In the genomic region with DNA sequence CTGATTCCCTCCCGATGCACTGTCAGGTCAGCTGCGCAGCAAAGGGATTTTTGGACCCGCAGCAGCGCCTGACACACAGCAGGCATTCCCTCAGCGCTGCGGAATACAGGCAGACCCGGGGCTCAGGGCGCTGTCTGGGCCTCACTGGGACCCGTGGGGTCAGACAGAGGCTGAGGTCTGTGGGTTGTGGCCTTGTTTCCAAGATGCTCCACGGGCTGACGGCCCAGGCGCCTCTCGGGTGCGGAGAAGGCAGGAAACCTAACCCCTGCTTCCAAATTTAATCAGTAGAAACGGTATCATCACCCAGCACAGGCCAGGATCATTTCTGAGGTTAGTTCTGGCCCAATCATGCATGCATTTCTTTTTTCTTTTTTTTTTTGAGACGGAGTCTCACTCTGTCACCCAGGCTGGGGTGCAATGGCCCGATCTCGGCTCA, we compare ENCODE assay signal across 6 cellular contexts. TPM values are rescaled to one million over a fixed set of nuclear protein-coding genes. Genes with fewer than 3 reads are reported as not detected.
DNase-seq lines count a peak whose midpoint lies in the region; ATAC-seq and TF ChIP-seq lines count a peak whose summit lies in the region.

No MANE protein-coding gene starts in this region.

- H3K27me3 ChIP-seq in Peyer's patch (no peaks in the 10 kb centered on the region), fibroblast of lung (ENCODE audit: control insufficient read depth, insufficient read depth, low read length) (no peaks in the 10 kb centered on the region), stomach smooth muscle (ENCODE audit: control insufficient read depth in 1 of 2, insufficient read depth in 2 of 2, low read length in 2 of 2) (no peaks in the 10 kb centered on the region)

- H4K20me1 ChIP-seq in fibroblast of lung (ENCODE audit: control insufficient read depth, extremely low read depth, insufficient read depth, low read length): peaks cover 1% of the 10 kb centered on the region

- peak overlapping the region; percentile 87 to 98 (median 96) for H3K27ac ChIP-seq in Peyer's patch
- H3K27ac ChIP-seq in fibroblast of lung (ENCODE audit: insufficient read depth, low read length): peak overlapping the region; percentile 81
- H3K27ac ChIP-seq in stomach smooth muscle (ENCODE audit: low read length): peak overlapping the region; percentile 90

- H3K4me1 ChIP-seq in Peyer's patch (peaks cover 4 to 50% (median 28%) of the 10 kb centered on the region in 4 donors), fibroblast of lung (ENCODE audit: control insufficient read depth, extremely low read depth, insufficient read depth, low read length) (peaks cover 4% of the 10 kb centered on the region), stomach smooth muscle (ENCODE audit: control insufficient read depth, insufficient read depth, low read length) (peaks cover 46% of the 10 kb centered on the region)

- DNase-seq in Peyer's patch: no peak
- DNase-seq in fibroblast of lung (ENCODE audit: low read depth in 2 of 2): no peak
- no peak for DNase-seq in SIG-M5 treated with dmso at 0.1 percent for 504 hours (lab: John Stamatoyannopoulos, UW; ENCODE audit: unreplicated experiment)

- H3K9me3 ChIP-seq in Peyer's patch: no peaks in the 10 kb centered on the region
- H3K9me3 ChIP-seq in fibroblast of lung (ENCODE audit: control insufficient read depth, insufficient read depth, low read depth, low read length): no peaks in the 10 kb centered on the region
- H3K9me3 ChIP-seq in stomach smooth muscle (ENCODE audit: control insufficient read depth in 2 of 2, low read length in 2 of 2): no peaks in the 10 kb centered on the region

- ATAC-seq in HG03442 (IDR thresholded peaks at IDR 0.05; ENCODE audit: unreplicated experiment) (no peak), HG03565 (IDR thresholded peaks at IDR 0.05; ENCODE audit: unreplicated experiment) (no peak)

- no peak for TF ChIP-seq POLR2A in Peyer's patch (IDR thresholded peaks at IDR 0.05)

- peak overlapping the region; percentile 96 to 100 (median 98) for H3K4me3 ChIP-seq in Peyer's patch
- H3K4me3 ChIP-seq in fibroblast of lung (replicated peaks in 1 of 4; ENCODE audit: control extremely low read depth in 1 of 4, insufficient read depth in 1 of 4, low read depth in 3 of 4, low read length in 4 of 4): peak overlapping the region; percentile 51 to 63 (median 56)
- H3K4me3 ChIP-seq in stomach smooth muscle (ENCODE audit: low read length in 2 of 2): peak overlapping the region; percentile 76 to 81

- H3K79me2 ChIP-seq in fibroblast of lung (ENCODE audit: control insufficient read depth, insufficient read depth, low read length): peaks cover 42% of the 10 kb centered on the region

- no peak for TF ChIP-seq CTCF in Peyer's patch (IDR thresholded peaks at IDR 0.05)
- TF ChIP-seq CTCF in fibroblast of lung (conservative IDR thresholded peaks at IDR 0.05 in 1 of 2, IDR thresholded peaks at IDR 0.05 in 1 of 2; ENCODE audit: low read depth in 1 of 2, low read length in 2 of 2): no peak

- peak overlapping the region; percentile 90 for H3K4me2 ChIP-seq in fibroblast of lung (ENCODE audit: extremely low read depth, insufficient read depth, low read length)

- H2AFZ ChIP-seq in fibroblast of lung (ENCODE audit: low read length): peak overlapping the region; percentile 73

- H3K36me3 ChIP-seq in Peyer's patch (peaks cover 0 to 2% (median 0%) of the 10 kb centered on the region in 3 donors), fibroblast of lung (ENCODE audit: control insufficient read depth, insufficient read depth, low read length) (peaks cover 3% of the 10 kb centered on the region), stomach smooth muscle (ENCODE audit: control insufficient read depth in 2 of 2, insufficient read depth in 2 of 2, low read length in 2 of 2) (no peaks in the 10 kb centered on the region)

- peak overlapping the region; percentile 73 for H3K9ac ChIP-seq in fibroblast of lung (ENCODE audit: insufficient read depth, low read length)
- H3K9ac ChIP-seq in stomach smooth muscle (ENCODE audit: low read length in 2 of 2): peak overlapping the region; percentile 76 to 84

RNA-seq across cellular contexts. Expression of gene RNF126, which starts 0.7 kb away (rescaled TPM):
- 100 to 1,000 TPM in 3 of 4 donors, 10 to 100 TPM in 1; 83.3 to 119 (median 115) TPM for total RNA-seq in Peyer's patch
- 12.1 and 18.0 TPM in 2 replicates for total RNA-seq in fibroblast of lung
- 7.8 and 10.7 TPM in 2 replicates for polyA plus RNA-seq in fibroblast of lung
- 23.5 and 35.0 TPM in 2 replicates for polyA plus RNA-seq in fibroblast of lung (2012)
- polyA minus RNA-seq in fibroblast of lung (ENCODE audit: low replicate concordance): 9.1 and 10.1 TPM in 2 replicates

RNA-seq across cellular contexts. Expression of gene FSTL3, which starts 12.5 kb away (rescaled TPM):
- 10 to 100 TPM; 13.8 to 94.9 (median 34.9) TPM for total RNA-seq in Peyer's patch
- 26.8 and 36.5 TPM in 2 replicates for total RNA-seq in fibroblast of lung
- polyA plus RNA-seq in fibroblast of lung: 10.2 and 18.6 TPM in 2 replicates
- polyA plus RNA-seq in fibroblast of lung (2012): 16.7 and 28.3 TPM in 2 replicates
- polyA minus RNA-seq in fibroblast of lung (ENCODE audit: low replicate concordance): 11.8 and 20.3 TPM in 2 replicates

RNA-seq across cellular contexts. Expression of gene FGF22, which starts 24.0 kb away (rescaled TPM):
- total RNA-seq in Peyer's patch: not detected
- total RNA-seq in fibroblast of lung: under 0.01 TPM in 1 of 2 replicates, not detected in the other
- 0.06 TPM in 1 of 2 replicates, not detected in the other for polyA plus RNA-seq in fibroblast of lung
- 0.24 TPM in 1 of 2 replicates, not detected in the other for polyA plus RNA-seq in fibroblast of lung (2012)
- not detected in 2 replicates for polyA minus RNA-seq in fibroblast of lung (ENCODE audit: low replicate concordance)

RNA-seq across cellular contexts. Expression of gene POLRMT, which starts 30.4 kb away (rescaled TPM):
- total RNA-seq in Peyer's patch (100 to 1,000 TPM in 1 of 4 donors, 10 to 100 TPM in 3; 33.8 to 119 (median 70.5) TPM), fibroblast of lung (17.2 and 21.5 TPM in 2 replicates)
- 7.3 and 13.5 TPM in 2 replicates for polyA plus RNA-seq in fibroblast of lung
- polyA plus RNA-seq in fibroblast of lung (2012): 24.2 and 33.4 TPM in 2 replicates
- 115 and 194 TPM in 2 replicates for polyA minus RNA-seq in fibroblast of lung (ENCODE audit: low replicate concordance)

RNA-seq across cellular contexts. Expression of gene PRSS57, which starts 31.6 kb away (rescaled TPM):
- not detected for total RNA-seq in Peyer's patch
- not detected in 2 replicates for total RNA-seq in fibroblast of lung
- polyA plus RNA-seq in fibroblast of lung: not detected in 2 replicates
- not detected in 2 replicates for polyA plus RNA-seq in fibroblast of lung (2012)
- not detected in 2 replicates for polyA minus RNA-seq in fibroblast of lung (ENCODE audit: low replicate concordance)
